1 cellular context compared by ENCODE assay signal in the genomic region with DNA sequence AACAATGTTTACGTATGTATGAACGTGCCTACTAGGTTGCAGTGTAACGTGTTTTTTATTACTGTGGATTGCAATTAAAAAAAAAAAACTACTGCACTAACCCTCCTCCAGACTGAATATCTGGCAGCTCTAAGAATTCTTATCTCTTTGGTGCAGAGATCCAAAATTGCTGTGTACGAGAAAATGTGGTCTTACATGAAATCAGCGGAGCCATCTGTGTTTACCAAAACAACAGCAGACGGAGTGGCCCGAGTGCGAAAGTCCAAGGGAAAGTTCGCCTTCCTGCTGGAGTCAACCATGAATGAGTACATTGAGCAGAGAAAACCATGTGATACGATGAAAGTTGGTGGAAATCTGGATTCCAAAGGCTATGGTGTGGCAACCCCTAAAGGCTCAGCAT.
TF ChIP-seq lines count a peak whose summit lies in the region.

No MANE protein-coding gene starts in this region.

TF ChIP-seq in K562, 482 proteins besides CTCF, POLR2A, EP300 and RAD21 (continued from another document and continues in another):
- TF ChIP-seq ZNF24 (IDR thresholded peaks at IDR 0.05) (no peak), ATF2 (CRISPR knock-in tag; IDR thresholded peaks at IDR 0.05) (no peak), ZNF717 (CRISPR knock-in tag; IDR thresholded peaks at IDR 0.05) (no peak), EHMT2 (IDR thresholded peaks at IDR 0.05) (no peak), ELF4 (CRISPR knock-in tag; IDR thresholded peaks at IDR 0.05) (no peak), KDM4B (IDR thresholded peaks at IDR 0.05; ENCODE audit: borderline replicate concordance in 2 of 2, low read depth in 1 of 2) (no peak), ZBED1 (IDR thresholded peaks at IDR 0.05) (no peak), TARDBP (IDR thresholded peaks at IDR 0.05) (peak; percentile 53; the same call in 1 of the 2 replicates), PYGO2 (tag; IDR thresholded peaks at IDR 0.05) (no peak), KDM5B (IDR thresholded peaks at IDR 0.05; ENCODE audit: insufficient replicate concordance, low read depth, low read length) (no peak), ARID4B (CRISPR knock-in tag; IDR thresholded peaks at IDR 0.05) (no peak), IFI16 (CRISPR knock-in tag; IDR thresholded peaks at IDR 0.05) (no peak), PHTF2 (CRISPR knock-in tag; IDR thresholded peaks at IDR 0.05) (no peak), CSDE1 (IDR thresholded peaks at IDR 0.05) (no peak), PRMT5 (CRISPR knock-in tag; IDR thresholded peaks at IDR 0.05) (no peak), CBX2 (IDR thresholded peaks at IDR 0.05; ENCODE audit: insufficient read depth, low read length, poor library complexity, severe bottlenecking) (no peak), NELFE (IDR thresholded peaks at IDR 0.05; ENCODE audit: insufficient read depth, insufficient read length) (no peak), ZNF589 (CRISPR knock-in tag; IDR thresholded peaks at IDR 0.05; ENCODE audit: low read depth) (peak; percentile 81), ZBTB7A (IDR thresholded peaks at IDR 0.05; ENCODE audit: borderline replicate concordance, control insufficient read depth, low read depth, low read length) (no peak), ZNF121 (CRISPR knock-in tag; conservative IDR thresholded peaks at IDR 0.05) (no peak), HMGN3 (IDR thresholded peaks at IDR 0.05; ENCODE audit: borderline replicate concordance, extremely low read depth, insufficient read length, low read depth, low read length) (no peak), SLC30A9 (CRISPR knock-in tag; IDR thresholded peaks at IDR 0.05) (no peak), ZNF668 (CRISPR knock-in tag; IDR thresholded peaks at IDR 0.05) (no peak), BCOR (IDR thresholded peaks at IDR 0.05) (peak; percentile 23; the same call in 1 of the 2 replicates), ZNF277 (CRISPR knock-in tag; IDR thresholded peaks at IDR 0.05; ENCODE audit: borderline replicate concordance) (no peak), HLTF (IDR thresholded peaks at IDR 0.05) (no peak), SIX5 (IDR thresholded peaks at IDR 0.05; ENCODE audit: borderline replicate concordance in 1 of 2, insufficient read depth in 1 of 2, low read depth in 1 of 2, low read length in 2 of 2) (no peak), ZNF224 (CRISPR knock-in tag; IDR thresholded peaks at IDR 0.05) (no peak), PCBP1 (IDR thresholded peaks at IDR 0.05; ENCODE audit: low read depth, low read length, poor library complexity, severe bottlenecking) (no peak), TFE3 (CRISPR knock-in tag; IDR thresholded peaks at IDR 0.05) (no peak), ZC3H8 (IDR thresholded peaks at IDR 0.05) (no peak), SUPT5H (IDR thresholded peaks at IDR 0.05) (no peak), HOXB6 (CRISPR knock-in tag; IDR thresholded peaks at IDR 0.05; ENCODE audit: borderline replicate concordance) (no peak), RBM15 (IDR thresholded peaks at IDR 0.05; ENCODE audit: insufficient read depth, low read length) (no peak), ZNF57 (CRISPR knock-in tag; IDR thresholded peaks at IDR 0.05) (no peak), RAD51 (IDR thresholded peaks at IDR 0.05; ENCODE audit: borderline replicate concordance, low read depth) (peak; percentile 22; the same call in 1 of the 2 replicates), ZNF133 (CRISPR knock-in tag; IDR thresholded peaks at IDR 0.05) (no peak), SRSF7 (optimal IDR thresholded peaks at IDR 0.05; ENCODE audit: low read depth, low read length) (no peak)
- TF ChIP-seq, protein P1, sequence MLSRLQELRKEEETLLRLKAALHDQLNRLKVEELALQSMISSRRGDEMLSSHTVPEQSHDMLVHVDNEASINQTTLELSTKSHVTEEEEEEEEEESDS (CRISPR knock-in tag; IDR thresholded peaks at IDR 0.05), result no peak
- TF ChIP-seq, protein P2, sequence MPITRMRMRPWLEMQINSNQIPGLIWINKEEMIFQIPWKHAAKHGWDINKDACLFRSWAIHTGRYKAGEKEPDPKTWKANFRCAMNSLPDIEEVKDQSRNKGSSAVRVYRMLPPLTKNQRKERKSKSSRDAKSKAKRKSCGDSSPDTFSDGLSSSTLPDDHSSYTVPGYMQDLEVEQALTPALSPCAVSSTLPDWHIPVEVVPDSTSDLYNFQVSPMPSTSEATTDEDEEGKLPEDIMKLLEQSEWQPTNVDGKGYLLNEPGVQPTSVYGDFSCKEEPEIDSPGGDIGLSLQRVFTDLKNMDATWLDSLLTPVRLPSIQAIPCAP (CRISPR knock-in tag; IDR thresholded peaks at IDR 0.05; ENCODE audit: borderline replicate concordance), result no peak
- TF ChIP-seq, protein P3, sequence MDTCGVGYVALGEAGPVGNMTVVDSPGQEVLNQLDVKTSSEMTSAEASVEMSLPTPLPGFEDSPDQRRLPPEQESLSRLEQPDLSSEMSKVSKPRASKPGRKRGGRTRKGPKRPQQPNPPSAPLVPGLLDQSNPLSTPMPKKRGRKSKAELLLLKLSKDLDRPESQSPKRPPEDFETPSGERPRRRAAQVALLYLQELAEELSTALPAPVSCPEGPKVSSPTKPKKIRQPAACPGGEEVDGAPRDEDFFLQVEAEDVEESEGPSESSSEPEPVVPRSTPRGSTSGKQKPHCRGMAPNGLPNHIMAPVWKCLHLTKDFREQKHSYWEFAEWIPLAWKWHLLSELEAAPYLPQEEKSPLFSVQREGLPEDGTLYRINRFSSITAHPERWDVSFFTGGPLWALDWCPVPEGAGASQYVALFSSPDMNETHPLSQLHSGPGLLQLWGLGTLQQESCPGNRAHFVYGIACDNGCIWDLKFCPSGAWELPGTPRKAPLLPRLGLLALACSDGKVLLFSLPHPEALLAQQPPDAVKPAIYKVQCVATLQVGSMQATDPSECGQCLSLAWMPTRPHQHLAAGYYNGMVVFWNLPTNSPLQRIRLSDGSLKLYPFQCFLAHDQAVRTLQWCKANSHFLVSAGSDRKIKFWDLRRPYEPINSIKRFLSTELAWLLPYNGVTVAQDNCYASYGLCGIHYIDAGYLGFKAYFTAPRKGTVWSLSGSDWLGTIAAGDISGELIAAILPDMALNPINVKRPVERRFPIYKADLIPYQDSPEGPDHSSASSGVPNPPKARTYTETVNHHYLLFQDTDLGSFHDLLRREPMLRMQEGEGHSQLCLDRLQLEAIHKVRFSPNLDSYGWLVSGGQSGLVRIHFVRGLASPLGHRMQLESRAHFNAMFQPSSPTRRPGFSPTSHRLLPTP (IDR thresholded peaks at IDR 0.05; ENCODE audit: borderline replicate concordance, extremely low read depth, insufficient read length), result no peak
- TF ChIP-seq, protein P4, sequence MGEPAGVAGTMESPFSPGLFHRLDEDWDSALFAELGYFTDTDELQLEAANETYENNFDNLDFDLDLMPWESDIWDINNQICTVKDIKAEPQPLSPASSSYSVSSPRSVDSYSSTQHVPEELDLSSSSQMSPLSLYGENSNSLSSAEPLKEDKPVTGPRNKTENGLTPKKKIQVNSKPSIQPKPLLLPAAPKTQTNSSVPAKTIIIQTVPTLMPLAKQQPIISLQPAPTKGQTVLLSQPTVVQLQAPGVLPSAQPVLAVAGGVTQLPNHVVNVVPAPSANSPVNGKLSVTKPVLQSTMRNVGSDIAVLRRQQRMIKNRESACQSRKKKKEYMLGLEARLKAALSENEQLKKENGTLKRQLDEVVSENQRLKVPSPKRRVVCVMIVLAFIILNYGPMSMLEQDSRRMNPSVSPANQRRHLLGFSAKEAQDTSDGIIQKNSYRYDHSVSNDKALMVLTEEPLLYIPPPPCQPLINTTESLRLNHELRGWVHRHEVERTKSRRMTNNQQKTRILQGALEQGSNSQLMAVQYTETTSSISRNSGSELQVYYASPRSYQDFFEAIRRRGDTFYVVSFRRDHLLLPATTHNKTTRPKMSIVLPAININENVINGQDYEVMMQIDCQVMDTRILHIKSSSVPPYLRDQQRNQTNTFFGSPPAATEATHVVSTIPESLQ (CRISPR knock-in tag; IDR thresholded peaks at IDR 0.05), result no peak
- TF ChIP-seq, protein P5, sequence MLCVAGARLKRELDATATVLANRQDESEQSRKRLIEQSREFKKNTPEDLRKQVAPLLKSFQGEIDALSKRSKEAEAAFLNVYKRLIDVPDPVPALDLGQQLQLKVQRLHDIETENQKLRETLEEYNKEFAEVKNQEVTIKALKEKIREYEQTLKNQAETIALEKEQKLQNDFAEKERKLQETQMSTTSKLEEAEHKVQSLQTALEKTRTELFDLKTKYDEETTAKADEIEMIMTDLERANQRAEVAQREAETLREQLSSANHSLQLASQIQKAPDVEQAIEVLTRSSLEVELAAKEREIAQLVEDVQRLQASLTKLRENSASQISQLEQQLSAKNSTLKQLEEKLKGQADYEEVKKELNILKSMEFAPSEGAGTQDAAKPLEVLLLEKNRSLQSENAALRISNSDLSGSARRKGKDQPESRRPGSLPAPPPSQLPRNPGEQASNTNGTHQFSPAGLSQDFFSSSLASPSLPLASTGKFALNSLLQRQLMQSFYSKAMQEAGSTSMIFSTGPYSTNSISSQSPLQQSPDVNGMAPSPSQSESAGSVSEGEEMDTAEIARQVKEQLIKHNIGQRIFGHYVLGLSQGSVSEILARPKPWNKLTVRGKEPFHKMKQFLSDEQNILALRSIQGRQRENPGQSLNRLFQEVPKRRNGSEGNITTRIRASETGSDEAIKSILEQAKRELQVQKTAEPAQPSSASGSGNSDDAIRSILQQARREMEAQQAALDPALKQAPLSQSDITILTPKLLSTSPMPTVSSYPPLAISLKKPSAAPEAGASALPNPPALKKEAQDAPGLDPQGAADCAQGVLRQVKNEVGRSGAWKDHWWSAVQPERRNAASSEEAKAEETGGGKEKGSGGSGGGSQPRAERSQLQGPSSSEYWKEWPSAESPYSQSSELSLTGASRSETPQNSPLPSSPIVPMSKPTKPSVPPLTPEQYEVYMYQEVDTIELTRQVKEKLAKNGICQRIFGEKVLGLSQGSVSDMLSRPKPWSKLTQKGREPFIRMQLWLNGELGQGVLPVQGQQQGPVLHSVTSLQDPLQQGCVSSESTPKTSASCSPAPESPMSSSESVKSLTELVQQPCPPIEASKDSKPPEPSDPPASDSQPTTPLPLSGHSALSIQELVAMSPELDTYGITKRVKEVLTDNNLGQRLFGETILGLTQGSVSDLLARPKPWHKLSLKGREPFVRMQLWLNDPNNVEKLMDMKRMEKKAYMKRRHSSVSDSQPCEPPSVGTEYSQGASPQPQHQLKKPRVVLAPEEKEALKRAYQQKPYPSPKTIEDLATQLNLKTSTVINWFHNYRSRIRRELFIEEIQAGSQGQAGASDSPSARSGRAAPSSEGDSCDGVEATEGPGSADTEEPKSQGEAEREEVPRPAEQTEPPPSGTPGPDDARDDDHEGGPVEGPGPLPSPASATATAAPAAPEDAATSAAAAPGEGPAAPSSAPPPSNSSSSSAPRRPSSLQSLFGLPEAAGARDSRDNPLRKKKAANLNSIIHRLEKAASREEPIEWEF (CRISPR knock-in tag; IDR thresholded peaks at IDR 0.05), result no peak
